8 cellular contexts compared by ENCODE assay signal in genomic region chr7:81846398-81846797, GRCh38.
DNase-seq lines count a peak whose midpoint lies in the region; ATAC-seq and TF ChIP-seq lines count a peak whose summit lies in the region.

No MANE protein-coding gene starts in this region.

- H3K4me3 ChIP-seq in Loucy (ENCODE audit: low read length, poor library complexity, severe bottlenecking) (peak overlapping the region; percentile 37), epithelial cell of esophagus (ENCODE audit: low read length) (no peak overlapping the region)

- H3K36me3 ChIP-seq in Loucy (ENCODE audit: insufficient read depth, low read length), result no peaks in the 10 kb centered on the region

- H3K79me2 ChIP-seq in Loucy (ENCODE audit: insufficient read depth, low read length), result no peaks in the 10 kb centered on the region

- no peaks in the 10 kb centered on the region for H3F3A ChIP-seq in Loucy (ENCODE audit: low read depth)

- no peaks in the 10 kb centered on the region for H3K27me3 ChIP-seq in Loucy (ENCODE audit: insufficient read depth, low read length, poor library complexity, severe bottlenecking)

- H3K9me3 ChIP-seq in Loucy (ENCODE audit: insufficient read depth, low read depth, low read length), result no peaks in the 10 kb centered on the region

- H2AFZ ChIP-seq in Loucy (ENCODE audit: low read length), result peak overlapping the region; percentile 84

- DNase-seq in AML-193 (lab: John Stamatoyannopoulos, UW), result peak; percentile 98 to 99
- DNase-seq in epithelial cell of esophagus (ENCODE audit: low read depth), result peak; percentile 74
- DNase-seq in pons (ENCODE audit: low spot score), result peak; percentile 84
- no peak for DNase-seq in NCI-H526 (lab: John Stamatoyannopoulos, UW)
- no peak for DNase-seq in NK-92 (lab: John Stamatoyannopoulos, UW; ENCODE audit: unreplicated experiment)
- no peak for DNase-seq in activated naive CD4-positive, alpha-beta T cell treated with Interleukin-2 at 50 U/mL for 16 hours

- no peak overlapping the region for H3K9ac ChIP-seq in Loucy (ENCODE audit: low read depth, low read length, poor library complexity, severe bottlenecking)

- TF ChIP-seq CTCF in Loucy (conservative IDR thresholded peaks at IDR 0.05; ENCODE audit: low read length) (no peak), epithelial cell of esophagus (IDR thresholded peaks at IDR 0.05; ENCODE audit: insufficient read depth, low read depth, low read length, missing control alignments) (no peak)

- H3K4me2 ChIP-seq in Loucy (ENCODE audit: low read depth, low read length, poor library complexity, severe bottlenecking), result peak overlapping the region; percentile 51

- H3K9me2 ChIP-seq in Loucy (replicated peaks; ENCODE audit: low read depth, low read length), result no peaks in the 10 kb centered on the region

- peaks cover 13% of the 10 kb centered on the region for H3K4me1 ChIP-seq in Loucy (ENCODE audit: insufficient read depth, low read length, poor library complexity, severe bottlenecking)

- H4K20me1 ChIP-seq in Loucy (ENCODE audit: insufficient read depth, low read length, poor library complexity, severe bottlenecking), result no peaks in the 10 kb centered on the region

- ATAC-seq in GM21526 (IDR thresholded peaks at IDR 0.05; ENCODE audit: low FRiP score, unreplicated experiment), result peak; percentile 70

Comparison
In these comparisons a context has a peak if more than half of its experiments do, and no peak if none do; other contexts are left out.
1. DNase-seq: peak in AML-193 (2 of 2), epithelial cell of esophagus (single experiment) and pons (single experiment); none in NCI-H526 (0 of 2), NK-92 (single experiment) and activated naive CD4-positive, alpha-beta T cell treated with Interleukin-2 at 50 U/mL for 16 hours (single experiment).